In the genomic region with DNA sequence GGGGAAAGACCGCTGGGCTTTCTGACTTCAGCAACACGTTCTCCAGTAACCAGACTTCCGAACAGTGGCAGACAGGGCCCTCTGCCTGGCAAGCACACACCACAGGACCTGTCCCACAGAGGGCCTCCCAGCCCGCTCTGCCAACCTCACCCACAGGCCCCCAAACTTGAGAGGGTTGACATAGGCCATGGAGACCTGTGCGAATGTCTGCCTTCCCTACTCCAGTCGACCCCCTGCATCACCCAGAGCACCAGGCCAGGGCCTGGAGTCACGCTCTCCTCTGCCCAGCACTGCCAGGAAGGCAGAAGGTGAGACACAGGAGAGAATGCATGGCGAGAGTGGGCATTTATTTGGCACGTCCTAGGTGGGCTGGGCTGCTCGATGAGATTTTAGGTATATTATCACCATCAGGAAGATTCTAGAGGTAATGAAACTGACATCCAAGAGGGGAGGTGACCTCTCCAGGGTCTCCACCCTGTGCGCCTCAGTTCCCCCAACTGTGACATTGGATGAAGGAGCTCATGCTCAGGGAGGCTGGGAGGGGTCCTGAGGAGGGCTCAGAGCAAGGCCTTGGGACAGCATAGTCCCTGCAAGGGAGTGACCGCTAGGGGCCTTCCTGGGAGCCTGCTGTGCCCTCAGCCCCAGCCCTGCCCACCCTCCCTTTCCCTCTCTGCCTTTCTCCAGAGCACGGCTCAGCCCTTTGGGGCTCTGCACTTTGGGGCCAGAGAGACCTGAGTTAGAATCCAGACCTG, we compare ENCODE assay signal across 10 cellular contexts. TPM values are rescaled to one million over a fixed set of nuclear protein-coding genes. Genes with fewer than 3 reads are reported as not detected.
A peak's percentile ranks its signal among the peaks of the same experiment; 100 is the strongest.
DNase-seq lines count a peak whose midpoint lies in the region; ATAC-seq, FAIRE-seq and TF ChIP-seq lines count a peak whose summit lies in the region.
"Had no signal": no experiment of that assay in that cellular context is flagged by ENCODE, and none has a peak within 500 bp of the region (broad histone marks: within the 10 kb centered on the region; RNA-seq: fewer than 3 reads in every experiment).

No MANE protein-coding gene starts in this region.

- dilution Hi-C loops in mammary epithelial cell (cut with HindIII; ENCODE audit: low sequenced_read_pairs) = loop anchor here (25.0 kb wide), 1 partner anchor 571 kb away; no protein-coding TSS in a partner anchor

- H3K4me3 ChIP-seq in mammary epithelial cell (replicated peaks in 1 of 3; ENCODE audit: insufficient read depth in 1 of 3, low read depth in 2 of 3, low read length in 3 of 3) (no peak overlapping the region), mesendoderm (ENCODE audit: low read length) (no peak overlapping the region), upper lobe of left lung (no peak overlapping the region)

- TF ChIP-seq POLR2A in upper lobe of left lung (IDR thresholded peaks at IDR 0.05) = no peak
- no peak for TF ChIP-seq POLR2A in GM12892 (IDR thresholded peaks at IDR 0.05; ENCODE audit: low read depth, low read length)

- no peaks in the 10 kb centered on the region for H3K36me3 Mint-ChIP-seq in MCF 10A (ENCODE audit: insufficient read depth, unreplicated experiment)
- no peaks in the 10 kb centered on the region for H3K36me3 Mint-ChIP-seq in activated T-cell treated with anti-CD3 and anti-CD28 coated beads, Interleukin-2, amount 50 U/mL, for 4 hours (ENCODE audit: insufficient read depth)
- H3K36me3 Mint-ChIP-seq: activated naive CD8-positive, alpha-beta T cell treated with anti-CD3 and anti-CD28 coated beads for 36 hours had no signal

- peaks cover 44% of the 10 kb centered on the region for H3K4me1 Mint-ChIP-seq in MCF 10A (ENCODE audit: insufficient read depth, unreplicated experiment)
- H3K4me1 Mint-ChIP-seq in activated T-cell treated with anti-CD3 and anti-CD28 coated beads, Interleukin-2, amount 50 U/mL, for 4 hours (ENCODE audit: low read depth) = no peaks in the 10 kb centered on the region

- intact Hi-C loops in MCF 10A (cut with micrococcal nuclease) = loop anchor here (1.0 kb wide), 3 partner anchors 55 to 195 kb away; a partner anchor contains a TSS
- intact Hi-C loops in mammary epithelial cell (cut with micrococcal nuclease) = loop anchor here (2.0 to 10.0 kb wide), 2 partner anchors 119 to 899 kb away; a partner anchor contains a TSS

- H3K4me2 ChIP-seq in mammary epithelial cell (ENCODE audit: insufficient read depth, low read depth, low read length) (no peak overlapping the region), mesendoderm (ENCODE audit: low read length) (no peak overlapping the region)

- H3K9me3 ChIP-seq in mammary epithelial cell (replicated peaks; ENCODE audit: insufficient read depth, low read length) = no peaks in the 10 kb centered on the region
- no peaks in the 10 kb centered on the region for H3K9me3 ChIP-seq in upper lobe of left lung

- H3K27me3 ChIP-seq in mammary epithelial cell (ENCODE audit: insufficient read depth, low read length) = no peaks in the 10 kb centered on the region
- peaks cover 8% of the 10 kb centered on the region for H3K27me3 ChIP-seq in mesendoderm (ENCODE audit: insufficient read depth, low read length, poor library complexity)
- H3K27me3 ChIP-seq in upper lobe of left lung = no peaks in the 10 kb centered on the region

- H2BK5ac ChIP-seq in mesendoderm (ENCODE audit: low read length) = no peak overlapping the region

- no peaks in the 10 kb centered on the region for H3K79me1 ChIP-seq in mesendoderm (ENCODE audit: low read length)

- no peak for FAIRE-seq in GM12892 (lab: Jason Lieb, UNC)

- DNase-seq in MCF 10A (ENCODE audit: unreplicated experiment) (no peak), mammary epithelial cell (no peak), caudate nucleus (lab: John Stamatoyannopoulos, UW) (no peak), mesendoderm (peak; percentile 58), upper lobe of left lung (peak in 1 of 2 donors; percentile 27), GM12892 (ENCODE audit: insufficient read length) (no peak), A172 (ENCODE audit: low spot score) (no peak)
- no peak for DNase-seq in activated T-cell treated with anti-CD3 and anti-CD28 coated beads, Interleukin-2, amount 50 U/mL, for 4 hours

- H3K4ac ChIP-seq in mesendoderm (ENCODE audit: low read depth, low read length) = no peak overlapping the region

- no peak overlapping the region for H2AFZ ChIP-seq in mammary epithelial cell (ENCODE audit: low read depth, low read length)

- H3K36me3 ChIP-seq in mammary epithelial cell (ENCODE audit: insufficient read depth, low read length) = no peaks in the 10 kb centered on the region
- no peaks in the 10 kb centered on the region for H3K36me3 ChIP-seq in mesendoderm (ENCODE audit: control insufficient read depth, insufficient read depth, low read length)
- H3K36me3 ChIP-seq in upper lobe of left lung = no peaks in the 10 kb centered on the region

- H3K23ac ChIP-seq in mesendoderm (ENCODE audit: low read length) = no peak overlapping the region

- H3K27ac ChIP-seq in mammary epithelial cell (ENCODE audit: insufficient read depth, low read depth, low read length) (no peak overlapping the region), caudate nucleus (ENCODE audit: low read depth, low read length) (peak overlapping the region; percentile 20), mesendoderm (ENCODE audit: low read depth, low read length) (no peak overlapping the region), upper lobe of left lung (peak overlapping the region; percentile 80 to 93 (median 88))

- TF ChIP-seq CTCF in MCF 10A (IDR thresholded peaks at IDR 0.05; ENCODE audit: unreplicated experiment) = no peak
- TF ChIP-seq CTCF in mammary epithelial cell (conservative IDR thresholded peaks at IDR 0.05 in 1 of 2, IDR thresholded peaks at IDR 0.05 in 1 of 2; ENCODE audit: extremely low read depth in 1 of 2, insufficient read depth in 1 of 2, low read depth in 1 of 2, low read length in 2 of 2) = no peak
- TF ChIP-seq CTCF in upper lobe of left lung (IDR thresholded peaks at IDR 0.05) = no peak

- no TSS peak for BruUV-seq in MCF 10A (replicated peaks; lab: Mats Ljungman, UMichigan)
- no TSS peak for BruUV-seq in mammary epithelial cell (replicated peaks; lab: Mats Ljungman, UMichigan)

- POLR2A ChIA-PET in MCF 10A (lab: Yijun Ruan, JAX) = interaction anchor here (0.5 to 3.0 kb wide), 14 partner anchors 9 to 614 kb away, joined by 3 to 26 read pairs (median 4); a partner anchor contains a TSS

- H3K9me3 Mint-ChIP-seq in MCF 10A (ENCODE audit: unreplicated experiment) = no peaks in the 10 kb centered on the region
- H3K9me3 Mint-ChIP-seq in activated T-cell treated with anti-CD3 and anti-CD28 coated beads, Interleukin-2, amount 50 U/mL, for 4 hours = no peaks in the 10 kb centered on the region
- H3K9me3 Mint-ChIP-seq: activated CD4-positive, alpha-beta memory T cell treated with anti-CD3 and anti-CD28 coated beads, Interleukin-2, amount 10 ng/mL, durations not matched to agents 7 days and 5 days; activated naive CD8-positive, alpha-beta T cell treated with anti-CD3 and anti-CD28 coated beads for 36 hours had no signal

- no peak overlapping the region for H3K9ac ChIP-seq in mammary epithelial cell (ENCODE audit: insufficient read depth, low read length)
- H3K9ac ChIP-seq in mesendoderm (ENCODE audit: low read length) = no peak overlapping the region

- no peak overlapping the region for H3K18ac ChIP-seq in mesendoderm (ENCODE audit: low read length)

- no peak overlapping the region for H3K4me3 Mint-ChIP-seq in MCF 10A (ENCODE audit: unreplicated experiment)
- H3K4me3 Mint-ChIP-seq in activated T-cell treated with anti-CD3 and anti-CD28 coated beads, Interleukin-2, amount 50 U/mL, for 4 hours = no peak overlapping the region
- H3K4me3 Mint-ChIP-seq: activated CD4-positive, alpha-beta memory T cell treated with anti-CD3 and anti-CD28 coated beads, Interleukin-2, amount 10 ng/mL, durations not matched to agents 7 days and 5 days; activated naive CD8-positive, alpha-beta T cell treated with anti-CD3 and anti-CD28 coated beads for 36 hours had no signal

- no peak overlapping the region for H2BK15ac ChIP-seq in mesendoderm (replicated peaks; ENCODE audit: low read depth)

- H4K20me1 ChIP-seq in mammary epithelial cell (ENCODE audit: insufficient read depth, low read length) = no peaks in the 10 kb centered on the region

- TF ChIP-seq EP300 in upper lobe of left lung (IDR thresholded peaks at IDR 0.05) = no peak

- no peaks in the 10 kb centered on the region for H3K27me3 Mint-ChIP-seq in MCF 10A (ENCODE audit: insufficient read depth, unreplicated experiment)
- H3K27me3 Mint-ChIP-seq in activated T-cell treated with anti-CD3 and anti-CD28 coated beads, Interleukin-2, amount 50 U/mL, for 4 hours (ENCODE audit: low read depth) = peaks cover 15% of the 10 kb centered on the region

- CTCF ChIA-PET in MCF 10A (lab: Yijun Ruan, JAX) (interaction anchor here (0.6 to 2.0 kb wide), 45 partner anchors 8 to 437 kb away, joined by 3 to 121 read pairs (median 4); a partner anchor contains a TSS), mammary epithelial cell (lab: Charles Lee; ENCODE audit: low non-redundant PET) (no interaction called here)

- peaks cover 9% of the 10 kb centered on the region for H3K4me1 ChIP-seq in mammary epithelial cell (ENCODE audit: insufficient read depth, low read length)
- H3K4me1 ChIP-seq in mesendoderm (ENCODE audit: control insufficient read depth, low read depth, low read length) = no peaks in the 10 kb centered on the region
- peaks cover 39 to 68% (median 52%) of the 10 kb centered on the region in 4 donors for H3K4me1 ChIP-seq in upper lobe of left lung

- in situ Hi-C loops in mammary epithelial cell (cut with MboI; ENCODE audit: low sequenced_read_pairs in 2 of 2) = loop anchor here (5.0 to 25.0 kb wide), 4 partner anchors 211 to 896 kb away; a partner anchor contains a TSS

- H3K56ac ChIP-seq in mesendoderm (ENCODE audit: low read length) = no peak overlapping the region

- H4K8ac ChIP-seq in mesendoderm (ENCODE audit: low read depth, low read length) = no peak overlapping the region

- ATAC-seq in upper lobe of left lung (ENCODE audit: low FRiP score in 2 of 2) = no peak
- no peak for ATAC-seq in activated T-cell treated with anti-CD3 and anti-CD28 coated beads, Interleukin-2, amount 50 U/mL, for 4 hours

- H2BK120ac ChIP-seq in mesendoderm (ENCODE audit: low read depth, low read length) = no peak overlapping the region

- H3K79me2 ChIP-seq in mammary epithelial cell (ENCODE audit: insufficient read depth, low read length) = no peaks in the 10 kb centered on the region
- no peaks in the 10 kb centered on the region for H3K79me2 ChIP-seq in mesendoderm (ENCODE audit: control insufficient read depth, insufficient read depth, low read length)

- peak overlapping the region; percentile 80 for H3K27ac Mint-ChIP-seq in MCF 10A (ENCODE audit: low read depth, unreplicated experiment)
- H3K27ac Mint-ChIP-seq: activated CD4-positive, alpha-beta memory T cell treated with anti-CD3 and anti-CD28 coated beads, Interleukin-2, amount 10 ng/mL, durations not matched to agents 7 days and 5 days; activated naive CD8-positive, alpha-beta T cell treated with anti-CD3 and anti-CD28 coated beads for 36 hours had no signal

- no peak overlapping the region for H2AK5ac ChIP-seq in mesendoderm (ENCODE audit: low read length)

- H4K5ac ChIP-seq in mesendoderm (ENCODE audit: low read length) = no peak overlapping the region

- 79% methylated on average over 9 of the region's 13 CpGs for WGBS in mammary epithelial cell (ENCODE audit: low coverage, missing lambda C conversion rate)
- no CpG with 5 or more reads among the region's 13 CpGs for WGBS in mesendoderm (ENCODE audit: extremely low coverage, insufficient coverage, low lambda C conversion rate)
- 84 to 89% methylated on average over 11 to 13 of the region's 13 CpGs for WGBS in upper lobe of left lung, 2 donors

RNA-seq across cellular contexts. Expression of a gene that starts 54.9 kb away (rescaled TPM):
- total RNA-seq in MCF 10A (2022) (594 and 611 TPM in 2 replicates), mammary epithelial cell (10 to 100 TPM; 20.7 to 28.8 TPM), upper lobe of left lung (1,000 to 10,000 TPM in 3 of 6 donors, 100 to 1,000 TPM in 3; 568 to 1,492 (median 904) TPM)
- 19.1 TPM for polyA plus RNA-seq in mammary epithelial cell
- polyA minus RNA-seq in mammary epithelial cell = 22.7 TPM
- 13.6 TPM for polyA plus RNA-seq in mesendoderm (2013, experiment 1 of 2)
- 14.0 TPM for polyA plus RNA-seq in mesendoderm (2013, experiment 2 of 2)
- 4.0 TPM for polyA plus RNA-seq in GM12892 (2012; ENCODE audit: missing spikeins)
- 42.5 and 58.2 TPM in 2 replicates for total RNA-seq in A172 (2014; rRNA removed; shearing (Covaris generic))
- total RNA-seq in activated T-cell treated with anti-CD3 and anti-CD28 coated beads, Interleukin-2, amount 50 U/mL, for 4 hours = 10 to 100 TPM; 11.4 to 15.0 (median 15.0) TPM

Comparison
In these comparisons a context has a peak if more than half of its experiments do, and no peak if none do; other contexts are left out.
1. H3K27ac ChIP-seq: peak in caudate nucleus (single experiment) and upper lobe of left lung (4 of 4); none in mammary epithelial cell (single experiment) and mesendoderm (single experiment).